Comparison of ENCODE assay signal across 8 cellular contexts in the genomic region with DNA sequence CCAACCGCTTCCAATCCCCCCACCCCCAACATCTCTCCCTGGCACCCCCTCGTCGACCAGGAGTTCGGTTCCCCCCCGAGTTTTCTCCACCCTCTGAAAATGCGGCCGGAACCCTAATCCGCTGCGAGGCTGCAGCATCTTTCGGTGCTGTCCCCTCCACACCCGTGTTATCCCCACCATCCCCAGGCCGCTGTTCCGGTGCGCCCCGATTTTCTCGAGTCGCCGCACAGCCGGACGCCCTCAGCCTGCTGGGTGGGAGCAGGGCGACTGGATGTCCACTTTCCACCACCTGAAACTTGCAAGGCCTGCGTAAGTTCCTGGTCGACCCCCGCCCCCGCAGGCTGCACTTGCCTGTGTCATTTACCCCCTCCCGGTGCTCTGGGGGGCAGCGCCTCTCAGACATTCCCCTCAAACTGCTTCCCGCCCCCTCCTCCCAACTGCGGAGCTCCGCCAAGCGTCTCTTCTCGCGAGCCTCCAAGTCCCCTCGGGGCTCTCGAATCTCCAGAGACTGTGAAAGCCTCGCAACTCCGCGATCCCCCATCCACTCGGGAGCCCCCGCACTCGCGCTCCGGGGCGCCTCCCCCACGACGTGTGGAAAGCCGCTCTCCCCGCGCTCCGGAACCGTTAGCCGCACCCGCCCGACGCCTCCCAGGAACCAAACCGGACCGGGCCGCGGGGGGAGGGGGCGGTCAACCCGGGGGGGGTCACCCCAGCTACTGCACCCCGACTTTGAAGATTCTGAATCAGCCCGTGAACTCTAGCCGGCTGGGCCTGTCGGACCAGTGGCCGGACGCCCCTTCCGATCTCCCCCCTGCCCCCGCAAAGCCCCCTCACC. TPM values are rescaled to one million over a fixed set of nuclear protein-coding genes. Genes with fewer than 3 reads are reported as not detected.
DNase-seq lines count a peak whose midpoint lies in the region; ATAC-seq and TF ChIP-seq lines count a peak whose summit lies in the region.

No MANE protein-coding gene starts in this region.

- no peaks in the 10 kb centered on the region for H3K9me3 ChIP-seq in CD4-positive, CD25-positive, alpha-beta regulatory T cell (ENCODE audit: control insufficient read depth in 2 of 2, low read length in 2 of 2)
- no peaks in the 10 kb centered on the region for H3K9me3 ChIP-seq in HEK293 (ENCODE audit: control insufficient read depth, insufficient read depth, low read depth, low read length)

- H3K4me1 Mint-ChIP-seq in CD4-positive, CD25-positive, alpha-beta regulatory T cell = peaks cover 4 to 41% (median 30%) of the 10 kb centered on the region in 4 donors

- peaks cover 37% of the 10 kb centered on the region for H3K4me1 ChIP-seq in CD4-positive, CD25-positive, alpha-beta regulatory T cell (ENCODE audit: control insufficient read depth, insufficient read depth, low read length, poor library complexity, severe bottlenecking)
- H3K4me1 ChIP-seq in HEK293 (ENCODE audit: control insufficient read depth, insufficient read depth, low read length) = peaks cover 17% of the 10 kb centered on the region; the same call in 1 of the 2 replicates

- POLR2A ChIA-PET in HEK293 (lab: Yijun Ruan, JAX) = interaction anchor here (0.7 to 2.0 kb wide), 5 partner anchors 11 to 399 kb away, joined by 3 to 8 read pairs (median 4); no protein-coding TSS in a partner anchor

- no peak for ATAC-seq in CD4-positive, CD25-positive, alpha-beta regulatory T cell (ENCODE audit: low read depth in 2 of 2)
- no peak for ATAC-seq in GM18517 (IDR thresholded peaks at IDR 0.05; ENCODE audit: unreplicated experiment)

- peak; percentile 2 to 7 (median 5) for DNase-seq in CD4-positive, CD25-positive, alpha-beta regulatory T cell
- DNase-seq in SIG-M5 (lab: John Stamatoyannopoulos, UW) (peak; percentile 29), caudate nucleus (lab: John Stamatoyannopoulos, UW) (peak in 29 of 61 donors; percentile 9 to 73 (median 47)), kidney epithelial cell (ENCODE audit: low read depth) (no peak), mesenteric fat pad (ENCODE audit: low spot score) (no peak)
- DNase-seq in stimulated activated CD4-positive, alpha-beta T cell treated with anti-CD3 and anti-CD28 coated beads, Interleukin-1b, Interleukin-23, amount 100 ng/mL, for 48 hours = peak; percentile 33

- peaks cover 93% of the 10 kb centered on the region for H3K27me3 Mint-ChIP-seq in CD4-positive, CD25-positive, alpha-beta regulatory T cell

- H3K9me3 Mint-ChIP-seq in CD4-positive, CD25-positive, alpha-beta regulatory T cell = peaks cover 0 to 6% (median 0%) of the 10 kb centered on the region in 7 donors

- no peak for TF ChIP-seq CTCF in HEK293 (tag by site-specific recombination; IDR thresholded peaks at IDR 0.05)
- TF ChIP-seq CTCF in kidney epithelial cell (IDR thresholded peaks at IDR 0.05; ENCODE audit: insufficient read depth, low read length, poor library complexity, severe bottlenecking) = no peak

- CTCF ChIA-PET in HEK293 (lab: Yijun Ruan, JAX) = interaction anchor here (0.7 kb wide), 1 partner anchor 169 kb away, joined by 3 read pairs; no protein-coding TSS in a partner anchor

- H3K4me3 Mint-ChIP-seq in CD4-positive, CD25-positive, alpha-beta regulatory T cell = peak overlapping the region; percentile 78 to 97 (median 94)

- H3K27ac Mint-ChIP-seq in CD4-positive, CD25-positive, alpha-beta regulatory T cell = no peak overlapping the region

- H3K36me3 Mint-ChIP-seq in CD4-positive, CD25-positive, alpha-beta regulatory T cell = no peaks in the 10 kb centered on the region

- H3K36me3 ChIP-seq in CD4-positive, CD25-positive, alpha-beta regulatory T cell (ENCODE audit: control insufficient read depth, insufficient read depth, low read length) = no peaks in the 10 kb centered on the region
- H3K36me3 ChIP-seq in HEK293 (ENCODE audit: control insufficient read depth in 2 of 2, insufficient read depth in 1 of 2, low read length in 2 of 2) (no peaks in the 10 kb centered on the region), kidney epithelial cell (ENCODE audit: control insufficient read depth, insufficient read depth, low read length) (no peaks in the 10 kb centered on the region)

- H3K27me3 ChIP-seq in CD4-positive, CD25-positive, alpha-beta regulatory T cell (ENCODE audit: control insufficient read depth, insufficient read depth, low read length) = peaks cover 50% of the 10 kb centered on the region
- H3K27me3 ChIP-seq in kidney epithelial cell (ENCODE audit: control insufficient read depth, insufficient read depth, low read length) = no peaks in the 10 kb centered on the region

- no peak overlapping the region for H3K27ac ChIP-seq in CD4-positive, CD25-positive, alpha-beta regulatory T cell (ENCODE audit: insufficient read depth, low read length, poor library complexity, severe bottlenecking)
- peak overlapping the region; percentile 46; the same call in 1 of the 2 replicates for H3K27ac ChIP-seq in HEK293 (ENCODE audit: extremely low read depth, low read depth, low read length)
- H3K27ac ChIP-seq in caudate nucleus (ENCODE audit: low read depth, low read length) = peak overlapping the region; percentile 70

- no peak overlapping the region for H3K4me3 ChIP-seq in CD4-positive, CD25-positive, alpha-beta regulatory T cell (ENCODE audit: low read depth, low read length)
- H3K4me3 ChIP-seq in HEK293 (ENCODE audit: low read depth, low read length) (peak overlapping the region; percentile 68), kidney epithelial cell (ENCODE audit: low read depth, low read length) (peak overlapping the region; percentile 80)

TF ChIP-seq in HEK293, 187 proteins besides CTCF, POLR2A, EP300 and RAD21 (continues in another document):
- TF ChIP-seq, protein P1, sequence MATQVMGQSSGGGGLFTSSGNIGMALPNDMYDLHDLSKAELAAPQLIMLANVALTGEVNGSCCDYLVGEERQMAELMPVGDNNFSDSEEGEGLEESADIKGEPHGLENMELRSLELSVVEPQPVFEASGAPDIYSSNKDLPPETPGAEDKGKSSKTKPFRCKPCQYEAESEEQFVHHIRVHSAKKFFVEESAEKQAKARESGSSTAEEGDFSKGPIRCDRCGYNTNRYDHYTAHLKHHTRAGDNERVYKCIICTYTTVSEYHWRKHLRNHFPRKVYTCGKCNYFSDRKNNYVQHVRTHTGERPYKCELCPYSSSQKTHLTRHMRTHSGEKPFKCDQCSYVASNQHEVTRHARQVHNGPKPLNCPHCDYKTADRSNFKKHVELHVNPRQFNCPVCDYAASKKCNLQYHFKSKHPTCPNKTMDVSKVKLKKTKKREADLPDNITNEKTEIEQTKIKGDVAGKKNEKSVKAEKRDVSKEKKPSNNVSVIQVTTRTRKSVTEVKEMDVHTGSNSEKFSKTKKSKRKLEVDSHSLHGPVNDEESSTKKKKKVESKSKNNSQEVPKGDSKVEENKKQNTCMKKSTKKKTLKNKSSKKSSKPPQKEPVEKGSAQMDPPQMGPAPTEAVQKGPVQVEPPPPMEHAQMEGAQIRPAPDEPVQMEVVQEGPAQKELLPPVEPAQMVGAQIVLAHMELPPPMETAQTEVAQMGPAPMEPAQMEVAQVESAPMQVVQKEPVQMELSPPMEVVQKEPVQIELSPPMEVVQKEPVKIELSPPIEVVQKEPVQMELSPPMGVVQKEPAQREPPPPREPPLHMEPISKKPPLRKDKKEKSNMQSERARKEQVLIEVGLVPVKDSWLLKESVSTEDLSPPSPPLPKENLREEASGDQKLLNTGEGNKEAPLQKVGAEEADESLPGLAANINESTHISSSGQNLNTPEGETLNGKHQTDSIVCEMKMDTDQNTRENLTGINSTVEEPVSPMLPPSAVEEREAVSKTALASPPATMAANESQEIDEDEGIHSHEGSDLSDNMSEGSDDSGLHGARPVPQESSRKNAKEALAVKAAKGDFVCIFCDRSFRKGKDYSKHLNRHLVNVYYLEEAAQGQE (tag by site-specific recombination; IDR thresholded peaks at IDR 0.05) = no peak
- TF ChIP-seq ZNF596 (tag by site-specific recombination; IDR thresholded peaks at IDR 0.05) (no peak), AEBP2 (tag by site-specific recombination; IDR thresholded peaks at IDR 0.05; ENCODE audit: borderline replicate concordance) (no peak), ZNF266 (tag by site-specific recombination; IDR thresholded peaks at IDR 0.05; ENCODE audit: low read depth) (no peak), KLF1 (tag by site-specific recombination; IDR thresholded peaks at IDR 0.05) (no peak), ZNF140 (tag by site-specific recombination; IDR thresholded peaks at IDR 0.05) (no peak), ZNF791 (tag by site-specific recombination; IDR thresholded peaks at IDR 0.05) (no peak), ZNF10 (tag by site-specific recombination; IDR thresholded peaks at IDR 0.05) (no peak)
- TF ChIP-seq, protein P2, sequence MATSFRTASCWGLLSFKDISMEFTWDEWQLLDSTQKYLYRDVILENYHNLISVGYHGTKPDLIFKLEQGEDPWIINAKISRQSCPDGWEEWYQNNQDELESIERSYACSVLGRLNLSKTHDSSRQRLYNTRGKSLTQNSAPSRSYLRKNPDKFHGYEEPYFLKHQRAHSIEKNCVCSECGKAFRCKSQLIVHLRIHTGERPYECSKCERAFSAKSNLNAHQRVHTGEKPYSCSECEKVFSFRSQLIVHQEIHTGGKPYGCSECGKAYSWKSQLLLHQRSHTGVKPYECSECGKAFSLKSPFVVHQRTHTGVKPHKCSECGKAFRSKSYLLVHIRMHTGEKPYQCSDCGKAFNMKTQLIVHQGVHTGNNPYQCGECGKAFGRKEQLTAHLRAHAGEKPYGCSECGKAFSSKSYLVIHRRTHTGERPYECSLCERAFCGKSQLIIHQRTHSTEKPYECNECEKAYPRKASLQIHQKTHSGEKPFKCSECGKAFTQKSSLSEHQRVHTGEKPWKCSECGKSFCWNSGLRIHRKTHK (tag by site-specific recombination; IDR thresholded peaks at IDR 0.05) = no peak

RNA-seq across cellular contexts. Expression of gene ETV5, which starts 0.6 kb away (rescaled TPM):
- not detected for total RNA-seq in CD4-positive, CD25-positive, alpha-beta regulatory T cell
- under 1 TPM in 1 of 4 donors, not detected in 3; 0.40 TPM for polyA plus RNA-seq in CD4-positive, CD25-positive, alpha-beta regulatory T cell
- total RNA-seq in kidney epithelial cell (33.1 and 43.1 TPM in 2 replicates), mesenteric fat pad (25.0 TPM)

Comparison
In these comparisons a context has a peak if more than half of its experiments do, and no peak if none do; other contexts are left out.
1. DNase-seq: peak in CD4-positive, CD25-positive, alpha-beta regulatory T cell (3 of 3), SIG-M5 (single experiment) and stimulated activated CD4-positive, alpha-beta T cell treated with anti-CD3 and anti-CD28 coated beads, Interleukin-1b, Interleukin-23, amount 100 ng/mL, for 48 hours (single experiment); none in kidney epithelial cell (single experiment) and mesenteric fat pad (single experiment).
2. RNA of gene ETV5, which starts 0.6 kb away (total RNA-seq): 33.1 to 43.1 TPM in kidney epithelial cell and 25.0 TPM in mesenteric fat pad (single experiment); not detected in CD4-positive, CD25-positive, alpha-beta regulatory T cell (single experiment); every median in the first group is over 10 times any median in the second.